ENCODE assay signal across 13 cellular contexts in the genomic region with DNA sequence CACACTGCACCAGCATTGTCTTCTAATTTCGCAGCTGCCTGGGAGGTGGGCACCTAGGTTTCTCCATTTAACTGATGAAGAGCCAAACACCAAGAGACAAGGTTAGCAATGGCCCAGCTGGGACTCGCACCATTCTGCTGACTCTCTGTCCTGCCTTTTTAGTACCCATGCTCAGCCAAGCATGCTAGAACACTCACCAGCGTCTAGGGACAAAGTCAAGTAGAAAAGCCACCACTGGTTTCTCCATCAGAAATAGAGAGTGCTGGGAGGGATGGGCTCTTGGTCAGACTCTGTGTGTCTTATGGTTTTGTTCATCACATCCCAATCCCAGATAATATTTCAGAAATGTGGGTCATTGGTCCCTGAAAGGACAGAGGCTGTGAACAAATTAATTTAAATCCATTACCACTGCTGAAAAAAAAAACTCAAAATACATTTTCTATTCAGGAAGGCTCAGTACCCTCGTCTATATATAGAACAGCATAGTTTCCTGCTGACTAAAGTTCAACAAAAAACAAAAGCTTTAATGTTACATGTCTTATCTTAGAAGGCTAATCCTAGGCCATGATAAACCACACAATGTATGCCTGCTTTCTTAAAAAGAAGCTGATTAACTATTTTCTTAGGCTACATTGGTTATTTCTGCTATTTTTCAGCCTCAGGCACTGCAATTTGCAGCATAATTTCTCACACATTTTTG.
DNase-seq lines count a peak whose midpoint lies in the region; ATAC-seq and TF ChIP-seq lines count a peak whose summit lies in the region.
"Had no signal": no experiment of that assay in that cellular context is flagged by ENCODE, and none has a peak within 500 bp of the region (broad histone marks: within the 10 kb centered on the region; RNA-seq: fewer than 3 reads in every experiment).

No MANE protein-coding gene starts in this region.

- H3K27ac ChIP-seq in heart left ventricle: peak overlapping the region in 5 of 12 donors; percentile 26 to 56 (median 32)
- no peak overlapping the region for H3K27ac ChIP-seq in right cardiac atrium (ENCODE audit: low read length)
- H3K27ac ChIP-seq in thoracic aorta: peak overlapping the region; percentile 62 to 71

- H3K27me3 ChIP-seq in heart left ventricle (no peaks in the 10 kb centered on the region), right cardiac atrium (ENCODE audit: control insufficient read depth, insufficient read depth) (no peaks in the 10 kb centered on the region), thoracic aorta (replicated peaks; ENCODE audit: insufficient read depth) (no peaks in the 10 kb centered on the region)
- H3K27me3 ChIP-seq: left lung had no signal

- TF ChIP-seq POLR2A in heart left ventricle (IDR thresholded peaks at IDR 0.05): no peak

- peaks cover 0 to 4% (median 0%) of the 10 kb centered on the region in 9 donors for H3K36me3 ChIP-seq in heart left ventricle
- H3K36me3 ChIP-seq in thoracic aorta: peaks cover 4% of the 10 kb centered on the region
- H3K36me3 ChIP-seq: left lung had no signal

- ATAC-seq in heart left ventricle (peak; percentile 40 to 64 (median 47)), right cardiac atrium (no peak), thoracic aorta (ENCODE audit: insufficient number of reproducible peaks, low FRiP score, low read depth) (no peak), GM18519 (IDR thresholded peaks at IDR 0.05; ENCODE audit: low FRiP score, unreplicated experiment) (no peak), HG03280 (IDR thresholded peaks at IDR 0.05; ENCODE audit: unreplicated experiment) (no peak)
- ATAC-seq: left lung had no signal

- H3K4me3 ChIP-seq in heart left ventricle (no peak overlapping the region), right cardiac atrium (ENCODE audit: low read length) (no peak overlapping the region), fibroblast of the aortic adventitia (ENCODE audit: low read depth, low read length) (no peak overlapping the region), thoracic aorta (no peak overlapping the region)
- H3K4me3 ChIP-seq: left lung had no signal

- TF ChIP-seq CTCF in heart left ventricle (IDR thresholded peaks at IDR 0.05): no peak
- TF ChIP-seq CTCF in fibroblast of the aortic adventitia (IDR thresholded peaks at IDR 0.05; ENCODE audit: insufficient read depth, low read length): no peak
- TF ChIP-seq CTCF in thoracic aorta (IDR thresholded peaks at IDR 0.05): no peak

- DNase-seq in heart left ventricle: no peak
- no peak for DNase-seq in right cardiac atrium
- DNase-seq in NCI-H226: peak; percentile 25
- peak; percentile 56 for DNase-seq in fibroblast of the aortic adventitia (ENCODE audit: low read depth)
- no peak for DNase-seq in thoracic aorta (ENCODE audit: low spot score)
- no peak for DNase-seq in GM19238 (ENCODE audit: insufficient read length, low spot score)
- DNase-seq: activated B cell treated with CpG ODN at 0.5 μM for 24 hours, left lung, NCI-H1694 treated with DMSO at 0.1 percent for 48 hours, NCI-H774, SIG-M5 had no signal

- H3K9me3 ChIP-seq in heart left ventricle (no peaks in the 10 kb centered on the region), right cardiac atrium (ENCODE audit: control insufficient read depth, low read length) (no peaks in the 10 kb centered on the region), thoracic aorta (no peaks in the 10 kb centered on the region)
- H3K9me3 ChIP-seq: left lung had no signal

- 37 to 41% (median 39%) methylated on average over 4 of the region's 4 CpGs for WGBS in heart left ventricle, 4 donors
- WGBS in right cardiac atrium: 45% methylated on average over 4 of the region's 4 CpGs

- intact Hi-C loops in heart left ventricle (cut with DNase I): no loop called here
- intact Hi-C loops in right cardiac atrium (cut with DNase I): no loop called here

- H3K4me1 ChIP-seq in heart left ventricle: peaks cover 0 to 23% (median 17%) of the 10 kb centered on the region in 12 donors
- H3K4me1 ChIP-seq in right cardiac atrium (ENCODE audit: control insufficient read depth, insufficient read depth, low read length): peaks cover 3% of the 10 kb centered on the region
- H3K4me1 ChIP-seq in thoracic aorta (ENCODE audit: control insufficient read depth in 1 of 2, low read depth in 2 of 2): peaks cover 16 to 32% of the 10 kb centered on the region in 2 donors

Comparison
In these comparisons a context has a peak if more than half of its experiments do, and no peak if none do; other contexts are left out.
1. ATAC-seq: peak in heart left ventricle (4 of 4); none in right cardiac atrium (0 of 2), thoracic aorta (single experiment), GM18519 (single experiment) and HG03280 (single experiment).
2. DNase-seq: peak in NCI-H226 (single experiment) and fibroblast of the aortic adventitia (single experiment); none in heart left ventricle (0 of 5), right cardiac atrium (0 of 3), thoracic aorta (single experiment) and GM19238 (single experiment).